In genomic region chr19:17336872-17337674, GRCh38 we compare ENCODE assay signal across 8 cellular contexts. TPM values are rescaled to one million over a fixed set of nuclear protein-coding genes. Genes with fewer than 3 reads are reported as not detected.
A peak's percentile ranks its signal among the peaks of the same experiment; 100 is the strongest.
DNase-seq lines count a peak whose midpoint lies in the region; ATAC-seq and TF ChIP-seq lines count a peak whose summit lies in the region.

GTPBP3 (plus strand) TSS chr19:17337553; CDS start chr19:17337612, 59 bp downstream.

- peaks cover 35% of the 10 kb centered on the region for H3K36me3 ChIP-seq in DOHH2 (ENCODE audit: control insufficient read depth, low read length)
- H3K36me3 ChIP-seq in GM23338 (ENCODE audit: insufficient read depth) = peaks cover under 1% of the 10 kb centered on the region; the same call in 1 of the 2 replicates
- peaks cover 0 to 11% (median 0%) of the 10 kb centered on the region in 3 experiments for H3K36me3 ChIP-seq in naive thymus-derived CD4-positive, alpha-beta T cell (ENCODE audit: control insufficient read depth in 2 of 3, insufficient read depth in 3 of 3, low read length in 3 of 3)

- H4K20me1 ChIP-seq in DOHH2 (ENCODE audit: control insufficient read depth, insufficient read depth, low read depth, low read length) = no peaks in the 10 kb centered on the region; the same call in 1 of the 2 replicates
- H4K20me1 ChIP-seq in GM23338 (replicated peaks; ENCODE audit: insufficient read depth) = no peaks in the 10 kb centered on the region

- peak within 1 kb of the TSS; percentile 95 for H3K4me3 Mint-ChIP-seq in GM23338
- peak within 1 kb of the TSS; percentile 86 to 96 (median 92) for H3K4me3 Mint-ChIP-seq in naive thymus-derived CD4-positive, alpha-beta T cell
- peak within 1 kb of the TSS; percentile 89 to 94 for H3K4me3 Mint-ChIP-seq in stimulated activated naive B cell treated with anti-CD40 and anti-IgM and Interleukin-4, amounts not matched to agents 10 μg/mL and 1 μg/mL and 100 μg/mL, for 72 hours

- peak within 1 kb of the TSS; percentile 98 for H3K27ac Mint-ChIP-seq in GM23338
- H3K27ac Mint-ChIP-seq in naive thymus-derived CD4-positive, alpha-beta T cell = peak within 1 kb of the TSS; percentile 78 to 95 (median 93)
- peak within 1 kb of the TSS; percentile 88 for H3K27ac Mint-ChIP-seq in stimulated activated naive B cell treated with anti-CD40 and anti-IgM and Interleukin-4, amounts not matched to agents 10 μg/mL and 1 μg/mL and 100 μg/mL, for 72 hours

- H3K4me1 ChIP-seq in DOHH2 (ENCODE audit: control insufficient read depth, low read length) = peaks cover 45% of the 10 kb centered on the region
- peaks cover 26% of the 10 kb centered on the region; the same call in 1 of the 2 replicates for H3K4me1 ChIP-seq in GM23338 (ENCODE audit: insufficient read depth)
- peaks cover 16 to 22% of the 10 kb centered on the region in 2 donors for H3K4me1 ChIP-seq in naive thymus-derived CD4-positive, alpha-beta T cell (ENCODE audit: control insufficient read depth in 2 of 2, insufficient read depth in 2 of 2, low read length in 2 of 2)

- peaks cover 8% of the 10 kb centered on the region for H3F3A ChIP-seq in DOHH2 (ENCODE audit: control insufficient read depth, insufficient read depth)
- H3F3A ChIP-seq in GM23338 (replicated peaks; ENCODE audit: low read depth) = peaks cover 21% of the 10 kb centered on the region

- H3K27me3 ChIP-seq in DOHH2 (ENCODE audit: control insufficient read depth, low read length) (no peaks in the 10 kb centered on the region), GM23338 (ENCODE audit: insufficient read depth) (no peaks in the 10 kb centered on the region)
- H3K27me3 ChIP-seq in naive thymus-derived CD4-positive, alpha-beta T cell (ENCODE audit: control insufficient read depth in 2 of 2, insufficient read depth in 2 of 2, low read length in 2 of 2) = no peaks in the 10 kb centered on the region

- peak; percentile 100 for DNase-seq in GM23338 (ENCODE audit: low spot score)
- DNase-seq in LHCN-M2 (ENCODE audit: low read depth) = peak; percentile 98
- peak; percentile 99 for DNase-seq in RPMI8226
- DNase-seq in activated T-helper 1 cell treated with anti-CD3 and anti-CD28 coated beads, Interleukin-2, amount 50 U/mL, for 16 hours (ENCODE audit: low read depth in 1 of 2, low spot score in 1 of 2) = peak; percentile 91 to 92
- DNase-seq in fibroblast of gingiva (ENCODE audit: low read depth) = peak; percentile 98
- DNase-seq in naive thymus-derived CD4-positive, alpha-beta T cell = peak; percentile 84 to 99 (median 95)
- peak; percentile 94 for DNase-seq in stimulated activated naive B cell treated with anti-CD40 and anti-IgM and Interleukin-4, amounts not matched to agents 10 μg/mL and 1 μg/mL and 100 μg/mL, for 72 hours

- peaks cover 5% of the 10 kb centered on the region; the same call in 2 of the 3 replicates for H3K9me3 Mint-ChIP-seq in GM23338
- peaks cover 0 to 3% (median 0%) of the 10 kb centered on the region in 11 donors for H3K9me3 Mint-ChIP-seq in naive thymus-derived CD4-positive, alpha-beta T cell
- H3K9me3 Mint-ChIP-seq in stimulated activated naive B cell treated with anti-CD40 and anti-IgM and Interleukin-4, amounts not matched to agents 10 μg/mL and 1 μg/mL and 100 μg/mL, for 72 hours = peaks cover 0 to 3% of the 10 kb centered on the region in 2 donors

- H3K4me2 ChIP-seq in DOHH2 (ENCODE audit: low read length) (peak within 1 kb of the TSS; percentile 96), GM23338 (peak within 1 kb of the TSS; percentile 96)

- H3K27ac ChIP-seq in DOHH2 (ENCODE audit: low read depth, low read length) (peak within 1 kb of the TSS; percentile 76), GM23338 (ENCODE audit: low read depth) (peak within 1 kb of the TSS; percentile 97)
- H3K27ac ChIP-seq in naive thymus-derived CD4-positive, alpha-beta T cell (ENCODE audit: low read depth, low read length) = peak within 1 kb of the TSS; percentile 79

- TF ChIP-seq CTCF in DOHH2 (IDR thresholded peaks at IDR 0.05; ENCODE audit: low read depth, low read length, poor library complexity, severe bottlenecking) (no peak), GM23338 (conservative IDR thresholded peaks at IDR 0.05; ENCODE audit: low read depth in 2 of 2) (no peak)

- CTCF ChIA-PET in naive thymus-derived CD4-positive, alpha-beta T cell (lab: Charles Lee) = no interaction called here

- POLR2A ChIA-PET in naive thymus-derived CD4-positive, alpha-beta T cell (lab: Charles Lee) = interaction anchor here (0.6 to 6.3 kb wide), 5 partner anchors 10 to 53 kb away, joined by 3 to 56 read pairs (median 3); partner anchors contain the start of genes DDA1 and MRPL34

- H3K9me2 ChIP-seq in DOHH2 (replicated peaks; ENCODE audit: control insufficient read depth, low read length) (no peaks in the 10 kb centered on the region), GM23338 (ENCODE audit: insufficient read depth) (no peaks in the 10 kb centered on the region)

- peaks cover 27% of the 10 kb centered on the region for H3K27me3 Mint-ChIP-seq in GM23338 (ENCODE audit: insufficient read depth, low read depth, poor library complexity)
- H3K27me3 Mint-ChIP-seq in naive thymus-derived CD4-positive, alpha-beta T cell = no peaks in the 10 kb centered on the region
- peaks cover 5 to 8% of the 10 kb centered on the region in 2 donors for H3K27me3 Mint-ChIP-seq in stimulated activated naive B cell treated with anti-CD40 and anti-IgM and Interleukin-4, amounts not matched to agents 10 μg/mL and 1 μg/mL and 100 μg/mL, for 72 hours

- intact Hi-C loops in naive thymus-derived CD4-positive, alpha-beta T cell (cut with micrococcal nuclease) = loop anchor here (1.0 to 5.0 kb wide), 13 partner anchors 9 to 262 kb away; partner anchors contain the start of genes BABAM1 (in 2 of the 2), DDA1 (in 2 of the 2), HAUS8 (in 2 of the 2) and MYO9B (in 2 of the 2)

- peaks cover 38% of the 10 kb centered on the region for H3K4me1 Mint-ChIP-seq in GM23338
- H3K4me1 Mint-ChIP-seq in naive thymus-derived CD4-positive, alpha-beta T cell = peaks cover 22 to 55% (median 27%) of the 10 kb centered on the region in 7 donors
- peaks cover 25 to 63% of the 10 kb centered on the region in 2 donors for H3K4me1 Mint-ChIP-seq in stimulated activated naive B cell treated with anti-CD40 and anti-IgM and Interleukin-4, amounts not matched to agents 10 μg/mL and 1 μg/mL and 100 μg/mL, for 72 hours

- H3K9me3 ChIP-seq in DOHH2 (ENCODE audit: control insufficient read depth, insufficient read depth, low read length) = peaks cover 10% of the 10 kb centered on the region; the same call in 1 of the 2 replicates
- no peaks in the 10 kb centered on the region for H3K9me3 ChIP-seq in naive thymus-derived CD4-positive, alpha-beta T cell (ENCODE audit: control insufficient read depth in 2 of 3, low read length in 3 of 3)

- H3K36me3 Mint-ChIP-seq in GM23338 (ENCODE audit: low read depth) = peaks cover 32% of the 10 kb centered on the region
- peaks cover 0 to 9% (median 0%) of the 10 kb centered on the region in 5 donors for H3K36me3 Mint-ChIP-seq in naive thymus-derived CD4-positive, alpha-beta T cell
- peaks cover 27 to 37% of the 10 kb centered on the region in 2 donors for H3K36me3 Mint-ChIP-seq in stimulated activated naive B cell treated with anti-CD40 and anti-IgM and Interleukin-4, amounts not matched to agents 10 μg/mL and 1 μg/mL and 100 μg/mL, for 72 hours

- H2AFZ ChIP-seq in GM23338 = peak within 1 kb of the TSS; percentile 64; the same call in 1 of the 2 replicates

- H3K4me3 ChIP-seq in DOHH2 (ENCODE audit: low read length) (peak within 1 kb of the TSS; percentile 96), GM23338 (peak within 1 kb of the TSS; percentile 81)
- H3K4me3 ChIP-seq in naive thymus-derived CD4-positive, alpha-beta T cell (ENCODE audit: low read length) = peak within 1 kb of the TSS; percentile 76

- ATAC-seq in GM23338 = peak; percentile 61
- peak; percentile 96 for ATAC-seq in naive thymus-derived CD4-positive, alpha-beta T cell
- peak; percentile 86 to 87 for ATAC-seq in stimulated activated naive B cell treated with anti-CD40 and anti-IgM and Interleukin-4, amounts not matched to agents 10 μg/mL and 1 μg/mL and 100 μg/mL, for 72 hours (replicated peaks)

- H3K79me2 ChIP-seq in DOHH2 (ENCODE audit: control insufficient read depth, low read length) = peaks cover 25% of the 10 kb centered on the region
- H3K79me2 ChIP-seq in GM23338 (replicated peaks; ENCODE audit: insufficient read depth) = no peaks in the 10 kb centered on the region

TF ChIP-seq in GM23338, 12 proteins besides CTCF, POLR2A, EP300 and RAD21 (continues in another document):
- no peak for TF ChIP-seq REST (IDR thresholded peaks at IDR 0.05; ENCODE audit: unreplicated experiment)
- TF ChIP-seq JUNB (IDR thresholded peaks at IDR 0.05; ENCODE audit: unreplicated experiment) = no peak

RNA-seq across cellular contexts. Expression of gene GTPBP3, which starts in this region (rescaled TPM):
- total RNA-seq in GM23338 (2014; rRNA removed; shearing (Covaris generic)) = 67.8 and 78.6 TPM in 2 replicates
- polyA plus RNA-seq in GM23338 (2016; fragmentation: Nextera tagmentation; extraction: Ambion mirVana) = 23.5 and 25.4 TPM in 2 replicates
- total RNA-seq in LHCN-M2 (2014; rRNA removed) = 17.9 and 21.2 TPM in 2 replicates
- polyA plus RNA-seq in LHCN-M2 (2012) = 5.8 TPM
- 10 to 100 TPM; 29.6 to 59.8 (median 40.4) TPM for total RNA-seq in naive thymus-derived CD4-positive, alpha-beta T cell
- 10 to 100 TPM in 1 of 2 donors, 1 to 10 TPM in 1; 5.1 to 15.9 TPM for polyA plus RNA-seq in naive thymus-derived CD4-positive, alpha-beta T cell

Comparison
In these comparisons a context has a peak if more than half of its experiments do, and no peak if none do; other contexts are left out.
1. Peak in every context shown above with its lines: DNase-seq, ATAC-seq, H3K4me3 ChIP-seq and H3K27ac ChIP-seq.